14 cellular contexts compared by ENCODE assay signal in the genomic region with DNA sequence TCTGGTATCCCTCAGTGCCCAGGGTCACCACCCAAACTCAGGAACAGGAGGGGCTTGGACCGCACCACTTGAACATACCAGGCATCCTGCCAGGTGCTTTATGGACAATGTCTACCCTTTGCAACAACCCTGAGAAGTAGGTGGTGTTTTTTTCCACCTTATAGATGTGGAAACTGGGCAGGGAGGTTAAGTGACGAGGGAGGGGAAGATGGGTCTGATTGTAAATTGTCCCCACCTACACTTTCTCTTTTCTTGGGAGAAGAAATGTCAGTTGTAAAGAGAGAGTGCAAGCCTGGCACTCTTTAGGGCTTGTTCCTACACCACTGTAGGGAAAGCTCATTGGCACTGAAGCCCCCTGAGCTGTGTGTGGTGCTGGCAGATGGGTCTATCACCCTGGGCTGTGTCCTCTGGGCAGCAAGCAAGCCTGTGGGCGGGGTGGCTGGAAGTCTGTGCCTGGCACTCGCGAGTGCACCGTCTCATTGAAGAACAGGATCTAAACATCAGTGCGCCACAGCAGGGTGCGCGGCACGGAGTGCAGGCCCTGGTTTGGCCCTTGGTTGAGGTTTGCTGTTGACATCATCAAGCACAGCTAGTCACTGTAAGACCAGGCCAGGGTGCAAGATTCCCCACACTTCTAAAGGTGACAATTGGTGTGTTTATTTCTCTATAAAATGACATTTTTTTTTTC. TPM values are rescaled to one million over a fixed set of nuclear protein-coding genes. Genes with fewer than 3 reads are reported as not detected.
A peak's percentile ranks its signal among the peaks of the same experiment; 100 is the strongest.
DNase-seq lines count a peak whose midpoint lies in the region; ATAC-seq, FAIRE-seq and TF ChIP-seq lines count a peak whose summit lies in the region.
"Had no signal": no experiment of that assay in that cellular context is flagged by ENCODE, and none has a peak within 500 bp of the region (broad histone marks: within the 10 kb centered on the region; RNA-seq: fewer than 3 reads in every experiment).

No MANE protein-coding gene starts in this region.

- peaks cover 77 to 97% of the 10 kb centered on the region in 2 donors for H3K36me3 Mint-ChIP-seq in CD14-positive monocyte
- H3K36me3 Mint-ChIP-seq in activated T-cell treated with anti-CD3 and anti-CD28 coated beads, Interleukin-2, amount 50 U/mL, for 4 hours (ENCODE audit: insufficient read depth), result peaks cover 28% of the 10 kb centered on the region

- peaks cover 12 to 16% (median 14%) of the 10 kb centered on the region in 7 donors for H3K9me3 Mint-ChIP-seq in CD14-positive monocyte
- peaks cover 20% of the 10 kb centered on the region for H3K9me3 Mint-ChIP-seq in activated T-cell treated with anti-CD3 and anti-CD28 coated beads, Interleukin-2, amount 50 U/mL, for 4 hours

- H3K27me3 Mint-ChIP-seq in CD14-positive monocyte (ENCODE audit: low read depth in 3 of 3), result peaks cover 0 to 3% (median 0%) of the 10 kb centered on the region in 3 donors
- H3K27me3 Mint-ChIP-seq in activated T-cell treated with anti-CD3 and anti-CD28 coated beads, Interleukin-2, amount 50 U/mL, for 4 hours (ENCODE audit: low read depth), result no peaks in the 10 kb centered on the region

- no peaks in the 10 kb centered on the region for H3K9me3 ChIP-seq in neutrophil

- peak overlapping the region; percentile 31 to 52 for H3K4me3 ChIP-seq in neutrophil (ENCODE audit: low read depth in 1 of 2, low read length in 1 of 2)
- H3K4me3 ChIP-seq: dorsolateral prefrontal cortex, stomach had no signal

- H3K4me1 Mint-ChIP-seq in CD14-positive monocyte, result peaks cover 82% of the 10 kb centered on the region
- H3K4me1 Mint-ChIP-seq in activated T-cell treated with anti-CD3 and anti-CD28 coated beads, Interleukin-2, amount 50 U/mL, for 4 hours (ENCODE audit: low read depth), result peaks cover 51% of the 10 kb centered on the region

- TF ChIP-seq CTCF in CD14-positive monocyte (IDR thresholded peaks at IDR 0.05) (no peak), neutrophil (IDR thresholded peaks at IDR 0.05) (no peak)

- H3K27ac Mint-ChIP-seq in CD14-positive monocyte, result peak overlapping the region; percentile 91 to 97 (median 94)
- H3K27ac Mint-ChIP-seq: CD8-positive, alpha-beta T cell had no signal

- H3K36me3 ChIP-seq in neutrophil, result peaks cover 42% of the 10 kb centered on the region

- FAIRE-seq in GM19239 (lab: Jason Lieb, UNC), result peak; percentile 78
- FAIRE-seq: H54 had no signal

- ATAC-seq in activated T-cell treated with anti-CD3 and anti-CD28 coated beads, Interleukin-2, amount 50 U/mL, for 4 hours, result peak; percentile 68 to 73
- no peak for ATAC-seq in HG02571 (IDR thresholded peaks at IDR 0.05; ENCODE audit: unreplicated experiment)
- ATAC-seq: CD8-positive, alpha-beta T cell had no signal

- peak overlapping the region; percentile 92 for H3K27ac ChIP-seq in neutrophil
- H3K27ac ChIP-seq: dorsolateral prefrontal cortex, stomach had no signal

- intact Hi-C loops in CD14-positive monocyte (cut with micrococcal nuclease), result no loop called here

- peak overlapping the region; percentile 45 to 59 for H3K4me3 Mint-ChIP-seq in CD14-positive monocyte
- peak overlapping the region; percentile 31 for H3K4me3 Mint-ChIP-seq in activated T-cell treated with anti-CD3 and anti-CD28 coated beads, Interleukin-2, amount 50 U/mL, for 4 hours
- H3K4me3 Mint-ChIP-seq: CD8-positive, alpha-beta T cell had no signal

- no peak for DNase-seq in CD14-positive monocyte (ENCODE audit: low spot score)
- no peak for DNase-seq in GM19239 (ENCODE audit: insufficient read length, low spot score)
- DNase-seq in activated T-cell treated with anti-CD3 and anti-CD28 coated beads, Interleukin-2, amount 50 U/mL, for 4 hours, result peak; percentile 32
- no peak for DNase-seq in superior temporal gyrus (ENCODE audit: extremely low spot score)
- DNase-seq in NCI-H1417 treated with DMSO at 0.1 percent for 48 hours (lab: John Stamatoyannopoulos, UW), result no peak
- DNase-seq: CD8-positive, alpha-beta T cell; dorsolateral prefrontal cortex; stomach; SW 1271 had no signal

- H3K27me3 ChIP-seq in neutrophil, result no peaks in the 10 kb centered on the region
- H3K27me3 ChIP-seq: dorsolateral prefrontal cortex, stomach had no signal

- peaks cover 74 to 75% of the 10 kb centered on the region in 2 experiments for H3K4me1 ChIP-seq in neutrophil (ENCODE audit: control insufficient read depth in 1 of 2, insufficient read depth in 1 of 2, low read depth in 1 of 2, low read length in 1 of 2)

RNA-seq across cellular contexts. Expression of a gene that starts 15.1 kb away (rescaled TPM):
- 10 to 100 TPM; 18.5 to 29.7 TPM for polyA plus RNA-seq in CD14-positive monocyte
- total RNA-seq in activated T-cell treated with anti-CD3 and anti-CD28 coated beads, Interleukin-2, amount 50 U/mL, for 4 hours, result 1 to 10 TPM; 2.9 to 6.2 (median 3.9) TPM
- total RNA-seq: fibroblast of villous mesenchyme had no signal

RNA-seq across cellular contexts. Expression of a gene that starts 27.4 kb away (rescaled TPM):
- polyA plus RNA-seq in CD14-positive monocyte, result 10 to 100 TPM; 51.0 to 83.2 TPM
- total RNA-seq in activated T-cell treated with anti-CD3 and anti-CD28 coated beads, Interleukin-2, amount 50 U/mL, for 4 hours, result 10 to 100 TPM; 16.3 to 25.7 (median 16.6) TPM
- total RNA-seq: fibroblast of villous mesenchyme, M059J had no signal

RNA-seq across cellular contexts. Expression of a gene that starts 33.4 kb away (rescaled TPM):
- polyA plus RNA-seq in CD14-positive monocyte, result 10 to 100 TPM; 35.9 to 57.9 TPM
- total RNA-seq in activated T-cell treated with anti-CD3 and anti-CD28 coated beads, Interleukin-2, amount 50 U/mL, for 4 hours, result 100 to 1,000 TPM in 1 of 3 donors, 10 to 100 TPM in 2; 84.5 to 133 (median 88.4) TPM
